Comparison of ENCODE assay signal across 8 cellular contexts in genomic region chr11:18634140-18635032, GRCh38. TPM values are rescaled to one million over a fixed set of nuclear protein-coding genes. Genes with fewer than 3 reads are reported as not detected.
DNase-seq lines count a peak whose midpoint lies in the region; ATAC-seq and TF ChIP-seq lines count a peak whose summit lies in the region.

Gene SPTY2D1, minus strand, starts transcription at chr11:18634342. Its CDS starts 85 bp downstream, at chr11:18634257.

- H3K27ac ChIP-seq in upper lobe of right lung, result peak within 1 kb of the TSS; percentile 90

- H3K4me3 ChIP-seq in upper lobe of right lung, result peak within 1 kb of the TSS; percentile 68

- H3K36me3 ChIP-seq in upper lobe of right lung, result no peaks in the 10 kb centered on the region

- H3K9me3 ChIP-seq in upper lobe of right lung, result no peaks in the 10 kb centered on the region

- intact Hi-C loops in T-helper 1 cell treated with Interleukin-12 subunit alpha and Interleukin-12 subunit beta and Interleukin-4 antibody, amounts not matched to agents 30 ng/mL and 1 ng/mL, for 36 hours (cut with micrococcal nuclease), result loop anchor here (1.0 to 10.0 kb wide), 19 partner anchors 16 to 1558 kb away; partner anchors contain the start of genes GTF2H1, HPS5, NUCB2 and RPS13
- intact Hi-C loops in left cardiac atrium (cut with DNase I) (loop anchor here in 1 of 2 donors (2.0 to 5.0 kb wide), 3 partner anchors 46 to 107 kb away; partner anchors contain the start of genes TMEM86A, TSG101 and UEVLD), posterior vena cava (cut with DNase I) (loop anchor here in 1 of 2 donors (5.0 kb wide), 1 partner anchor 63 kb away; the partner anchor contains the start of gene TMEM86A), upper lobe of right lung (cut with DNase I) (no loop called here)

- ATAC-seq in HG02870 (IDR thresholded peaks at IDR 0.05; ENCODE audit: unreplicated experiment) (peak; percentile 96), left cardiac atrium (peak; percentile 99), upper lobe of right lung (peak; percentile 99)

- TF ChIP-seq CTCF in GM13976 (IDR thresholded peaks at IDR 0.05; ENCODE audit: borderline replicate concordance, control extremely low read depth, extremely low read depth, insufficient read depth, missing control alignments) (no peak), upper lobe of right lung (IDR thresholded peaks at IDR 0.05) (peak; percentile 13)

- H3K27me3 ChIP-seq in upper lobe of right lung, result no peaks in the 10 kb centered on the region

- DNase-seq in GM13976 (ENCODE audit: low spot score), result peak; percentile 96
- DNase-seq in NCI-H146 treated with DMSO at 0.1 percent for 48 hours (lab: John Stamatoyannopoulos, UW; ENCODE audit: unreplicated experiment), result peak; percentile 96
- peak; percentile 99 for DNase-seq in amniotic epithelial cell (ENCODE audit: low read depth)
- peak; percentile 100 for DNase-seq in left cardiac atrium
- peak; percentile 100 for DNase-seq in posterior vena cava (ENCODE audit: low spot score)
- DNase-seq in upper lobe of right lung, result peak; percentile 99

- H3K4me1 ChIP-seq in upper lobe of right lung, result peaks cover 12% of the 10 kb centered on the region

- in situ Hi-C loops in GM13976 (cut with MboI; ENCODE audit: low sequenced_read_pairs, unreplicated experiment), result no loop called here

RNA-seq across cellular contexts. Expression of gene SPTY2D1, which starts in this region (rescaled TPM):
- 38.6 and 39.8 TPM in 2 replicates for total RNA-seq in T-helper 1 cell treated with Interleukin-12 subunit alpha and Interleukin-12 subunit beta and Interleukin-4 antibody, amounts not matched to agents 30 ng/mL and 1 ng/mL, for 36 hours
- total RNA-seq in left cardiac atrium (10 to 100 TPM in 1 of 2 donors, 1 to 10 TPM in 1; 9.0 to 10.9 TPM), posterior vena cava (10 to 100 TPM; 12.1 to 20.2 TPM), upper lobe of right lung (18.5 TPM)

Comparison
In these comparisons a context has a peak if more than half of its experiments do, and no peak if none do; other contexts are left out.
1. Peak in every context shown above with its lines: DNase-seq, ATAC-seq, H3K4me3 ChIP-seq and H3K27ac ChIP-seq.